ENCODE assay signal across 10 cellular contexts in genomic region chr1:45266151-45266801, GRCh38. TPM values are rescaled to one million over a fixed set of nuclear protein-coding genes. Genes with fewer than 3 reads are reported as not detected.
A peak's percentile ranks its signal among the peaks of the same experiment; 100 is the strongest.
DNase-seq lines count a peak whose midpoint lies in the region; ATAC-seq, FAIRE-seq and TF ChIP-seq lines count a peak whose summit lies in the region.
"Had no signal": no experiment of that assay in that cellular context is flagged by ENCODE, and none has a peak within 500 bp of the region (broad histone marks: within the 10 kb centered on the region; RNA-seq: fewer than 3 reads in every experiment).

No MANE protein-coding gene starts in this region.

- no peaks in the 10 kb centered on the region for H3K4me1 Mint-ChIP-seq in immature natural killer cell
- H3K4me1 Mint-ChIP-seq: IgD-negative memory B cell had no signal

- no peaks in the 10 kb centered on the region for H3K36me3 ChIP-seq in muscle layer of colon (ENCODE audit: insufficient read depth, low read length)
- H3K36me3 ChIP-seq: cardiac muscle cell had no signal

- H3K9ac ChIP-seq in muscle layer of colon (ENCODE audit: low read length), result no peak overlapping the region

- H3K4me3 Mint-ChIP-seq in immature natural killer cell, result no peak overlapping the region
- H3K4me3 Mint-ChIP-seq: IgD-negative memory B cell had no signal

- TF ChIP-seq POLR2A in GM12892 (IDR thresholded peaks at IDR 0.05; ENCODE audit: low read depth, low read length), result no peak

- ATAC-seq in GM18868 (IDR thresholded peaks at IDR 0.05; ENCODE audit: unreplicated experiment), result no peak

- peaks cover 14% of the 10 kb centered on the region for H3K4me1 ChIP-seq in muscle layer of colon (ENCODE audit: insufficient read depth, low read length)

- no peaks in the 10 kb centered on the region for H3K36me3 Mint-ChIP-seq in immature natural killer cell

- H3K27ac Mint-ChIP-seq in immature natural killer cell, result no peak overlapping the region

- H3K27me3 ChIP-seq in muscle layer of colon (ENCODE audit: control insufficient read depth in 1 of 2, insufficient read depth in 2 of 2, low read length in 2 of 2), result no peaks in the 10 kb centered on the region
- H3K27me3 ChIP-seq: cardiac muscle cell had no signal

- H3K9me3 ChIP-seq in muscle layer of colon (ENCODE audit: low read length), result no peaks in the 10 kb centered on the region

- peak overlapping the region; percentile 14 for H3K27ac ChIP-seq in muscle layer of colon (ENCODE audit: low read depth, low read length)
- H3K27ac ChIP-seq: cardiac muscle cell had no signal

- H3K4me3 ChIP-seq in epithelial cell of esophagus (ENCODE audit: low read length) (no peak overlapping the region), muscle layer of colon (ENCODE audit: low read depth in 1 of 2, low read length in 2 of 2) (no peak overlapping the region)
- H3K4me3 ChIP-seq: cardiac muscle cell had no signal

- TF ChIP-seq CTCF in epithelial cell of esophagus (IDR thresholded peaks at IDR 0.05; ENCODE audit: insufficient read depth, low read depth, low read length, missing control alignments), result no peak

- peak; percentile 66 for DNase-seq in A172 (ENCODE audit: low spot score)
- DNase-seq in NCI-H2227 (lab: John Stamatoyannopoulos, UW; ENCODE audit: unreplicated experiment), result peak; percentile 36
- peak; percentile 58 for DNase-seq in epithelial cell of esophagus (ENCODE audit: low read depth)
- DNase-seq in GM12892 (ENCODE audit: insufficient read length), result no peak
- DNase-seq in immature natural killer cell, result no peak
- DNase-seq in KG1 (lab: John Stamatoyannopoulos, UW), result no peak

- FAIRE-seq in GM12892 (lab: Jason Lieb, UNC), result no peak

- H3K27me3 Mint-ChIP-seq in immature natural killer cell (ENCODE audit: low read depth in 3 of 3), result peaks cover 0 to 3% (median 2%) of the 10 kb centered on the region in 3 donors
- H3K27me3 Mint-ChIP-seq: IgD-negative memory B cell had no signal

- no peaks in the 10 kb centered on the region for H3K9me3 Mint-ChIP-seq in immature natural killer cell

RNA-seq across cellular contexts. Expression of gene ZSWIM5, which starts 59.9 kb away (rescaled TPM):
- total RNA-seq in A172 (2014; rRNA removed; shearing (Covaris generic)), result 0.14 and 0.16 TPM in 2 replicates
- not detected for polyA plus RNA-seq in GM12892 (2012; ENCODE audit: missing spikeins)
- under 1 TPM in 2 of 3 donors, not detected in 1; 0.16 to 0.17 TPM for polyA plus RNA-seq in immature natural killer cell

Comparison
In these comparisons a context has a peak if more than half of its experiments do, and no peak if none do; other contexts are left out.
1. DNase-seq: peak in A172 (single experiment), NCI-H2227 (single experiment) and epithelial cell of esophagus (single experiment); none in GM12892 (single experiment), immature natural killer cell (0 of 3) and KG1 (single experiment).